ENCODE assay signal across 8 cellular contexts in genomic region chr6:163418273-163419029, GRCh38. TPM values are rescaled to one million over a fixed set of nuclear protein-coding genes. Genes with fewer than 3 reads are reported as not detected.
A peak's percentile ranks its signal among the peaks of the same experiment; 100 is the strongest.
DNase-seq lines count a peak whose midpoint lies in the region; ATAC-seq and TF ChIP-seq lines count a peak whose summit lies in the region.

No MANE protein-coding gene starts in this region.

- H3K36me3 Mint-ChIP-seq in stimulated activated naive CD8-positive, alpha-beta T cell treated with anti-CD3 and anti-CD28 coated beads, Interleukin-15, Interleukin-2, amounts not matched to agents 100 ng/mL and 50 ng/mL, for 24 hours (ENCODE audit: low read depth) = peaks cover 8% of the 10 kb centered on the region
- no peaks in the 10 kb centered on the region for H3K36me3 Mint-ChIP-seq in natural killer cell

- no peak overlapping the region for H3K9ac ChIP-seq in endocrine pancreas (ENCODE audit: control insufficient read depth, insufficient read depth, low read length)

- DNase-seq in stimulated activated naive CD8-positive, alpha-beta T cell treated with anti-CD3 and anti-CD28 coated beads, Interleukin-15, Interleukin-2, amounts not matched to agents 100 U/mL and 50 U/mL, for 24 hours = no peak
- DNase-seq in natural killer cell = no peak
- DNase-seq in vagina (ENCODE audit: extremely low spot score in 2 of 2) = no peak
- no peak for DNase-seq in iPS-NIHi11 (ENCODE audit: low spot score)
- DNase-seq in NK-92 (lab: John Stamatoyannopoulos, UW; ENCODE audit: unreplicated experiment) = no peak
- DNase-seq in activated CD4-positive, alpha-beta T cell treated with anti-CD3 and anti-CD28 coated beads, Interleukin-2, amount 50 U/mL, for 1 hour = no peak

- peaks cover 51% of the 10 kb centered on the region for H3K4me1 Mint-ChIP-seq in stimulated activated naive CD8-positive, alpha-beta T cell treated with anti-CD3 and anti-CD28 coated beads, Interleukin-15, Interleukin-2, amounts not matched to agents 100 ng/mL and 50 ng/mL, for 24 hours (ENCODE audit: low read depth)
- peaks cover 51 to 58% of the 10 kb centered on the region in 2 donors for H3K4me1 Mint-ChIP-seq in natural killer cell

- H3K4me3 ChIP-seq in endocrine pancreas (ENCODE audit: control insufficient read depth, insufficient read depth, low read length) (peak overlapping the region; percentile 96), vagina (peak overlapping the region; percentile 30 to 79)

- ATAC-seq in stimulated activated naive CD8-positive, alpha-beta T cell treated with anti-CD3 and anti-CD28 coated beads, Interleukin-15, Interleukin-2, amounts not matched to agents 100 U/mL and 50 U/mL, for 24 hours = no peak
- ATAC-seq in natural killer cell = no peak

- H3K36me3 ChIP-seq in endocrine pancreas (ENCODE audit: control insufficient read depth, insufficient read depth, low read length) = no peaks in the 10 kb centered on the region
- no peaks in the 10 kb centered on the region for H3K36me3 ChIP-seq in vagina

- no peaks in the 10 kb centered on the region for H3K9me3 Mint-ChIP-seq in stimulated activated naive CD8-positive, alpha-beta T cell treated with anti-CD3 and anti-CD28 coated beads, Interleukin-15, Interleukin-2, amounts not matched to agents 100 ng/mL and 50 ng/mL, for 24 hours
- no peaks in the 10 kb centered on the region for H3K9me3 Mint-ChIP-seq in natural killer cell

- H3K4me3 Mint-ChIP-seq in stimulated activated naive CD8-positive, alpha-beta T cell treated with anti-CD3 and anti-CD28 coated beads, Interleukin-15, Interleukin-2, amounts not matched to agents 100 ng/mL and 50 ng/mL, for 24 hours = peak overlapping the region; percentile 33
- H3K4me3 Mint-ChIP-seq in natural killer cell = peak overlapping the region; percentile 74

- no peak overlapping the region for H3K27ac Mint-ChIP-seq in stimulated activated naive CD8-positive, alpha-beta T cell treated with anti-CD3 and anti-CD28 coated beads, Interleukin-15, Interleukin-2, amounts not matched to agents 100 ng/mL and 50 ng/mL, for 24 hours
- H3K27ac Mint-ChIP-seq in natural killer cell = peak overlapping the region; percentile 62 to 80

- intact Hi-C loops in natural killer cell (cut with micrococcal nuclease) (loop anchor here (5.0 to 10.0 kb wide), 3 partner anchors 134 to 694 kb away; partner anchors contain the start of genes PACRG and PRKN), vagina (cut with DNase I) (no loop called here)

- no peak for TF ChIP-seq POLR2A in vagina (IDR thresholded peaks at IDR 0.05)

- peak overlapping the region; percentile 98 for H3K27ac ChIP-seq in vagina

- H3K27me3 ChIP-seq in endocrine pancreas (ENCODE audit: control insufficient read depth, insufficient read depth, low read length) (no peaks in the 10 kb centered on the region), vagina (no peaks in the 10 kb centered on the region)

- TF ChIP-seq CTCF in natural killer cell (IDR thresholded peaks at IDR 0.05) (no peak), vagina (IDR thresholded peaks at IDR 0.05) (no peak)

- H3K4me1 ChIP-seq in endocrine pancreas (ENCODE audit: control insufficient read depth, insufficient read depth, low read length) = peaks cover 29% of the 10 kb centered on the region
- H3K4me1 ChIP-seq in vagina = peaks cover 62% of the 10 kb centered on the region

- H3K9me3 ChIP-seq in endocrine pancreas (ENCODE audit: control insufficient read depth, low read length) = no peaks in the 10 kb centered on the region
- H3K9me3 ChIP-seq in vagina = no peaks in the 10 kb centered on the region

- H3K27me3 Mint-ChIP-seq in stimulated activated naive CD8-positive, alpha-beta T cell treated with anti-CD3 and anti-CD28 coated beads, Interleukin-15, Interleukin-2, amounts not matched to agents 100 ng/mL and 50 ng/mL, for 24 hours = no peaks in the 10 kb centered on the region
- H3K27me3 Mint-ChIP-seq in natural killer cell (ENCODE audit: low read depth in 2 of 2) = no peaks in the 10 kb centered on the region

RNA-seq across cellular contexts. Expression of gene QKI, which starts 3.9 kb away (rescaled TPM):
- total RNA-seq in natural killer cell = 100 to 1,000 TPM; 148 to 174 (median 166) TPM
- 142 TPM for total RNA-seq in vagina
